Comparison of ENCODE assay signal across 2 cellular contexts in genomic region chr12:57276233-57276632, GRCh38. TPM values are rescaled to one million over a fixed set of nuclear protein-coding genes. Genes with fewer than 3 reads are reported as not detected.
"Had no signal": no experiment of that assay in that cellular context is flagged by ENCODE, and none has a peak within 500 bp of the region (broad histone marks: within the 10 kb centered on the region; RNA-seq: fewer than 3 reads in every experiment).

No MANE protein-coding gene starts in this region.

RNA-seq across cellular contexts. Expression of gene STAC3, which starts 25.2 kb away (rescaled TPM):
- total RNA-seq: SK-MEL-5 had no signal

RNA-seq across cellular contexts. Expression of gene NXPH4, which starts 59.6 kb away (rescaled TPM):
- total RNA-seq: Peyer's patch had no signal
